ENCODE assay signal across 1 cellular context in the genomic region with DNA sequence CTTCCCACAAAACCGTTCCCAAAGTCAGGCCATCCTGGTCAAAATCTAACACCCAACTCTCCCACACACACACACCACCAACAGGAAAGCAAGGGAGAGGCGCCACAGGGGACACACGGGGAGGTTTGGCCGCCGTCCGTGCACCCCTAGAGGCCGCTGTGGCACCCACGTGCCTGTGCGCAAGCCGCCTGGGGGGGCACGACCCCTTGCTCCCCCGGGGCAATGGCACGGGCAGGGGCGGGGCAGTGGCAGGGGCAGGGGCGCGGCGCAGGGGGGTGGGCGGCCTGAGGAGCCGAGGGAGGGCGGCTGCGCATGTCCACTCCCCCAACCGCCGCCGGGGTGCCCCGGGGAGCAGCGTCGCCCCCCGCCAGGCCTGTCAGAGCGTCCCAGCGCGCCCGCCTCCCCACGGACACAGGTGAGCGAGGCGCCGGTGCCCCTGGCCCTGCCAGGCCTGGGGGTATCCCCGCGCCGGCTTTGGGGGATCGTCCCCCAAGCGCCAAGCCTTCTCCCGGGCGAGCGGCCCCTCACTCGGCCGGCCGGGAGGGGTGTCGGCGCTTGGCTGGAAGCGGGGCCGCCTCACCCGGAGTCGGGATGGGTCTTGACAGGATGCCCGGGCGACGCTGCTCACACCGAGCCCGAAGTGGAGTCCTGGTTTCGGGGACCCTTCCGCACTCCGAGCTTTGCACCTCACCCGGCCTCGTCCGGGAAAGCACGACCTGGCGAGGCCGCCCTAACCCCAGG.
TF ChIP-seq lines count a peak whose summit lies in the region.

A gene with protein sequence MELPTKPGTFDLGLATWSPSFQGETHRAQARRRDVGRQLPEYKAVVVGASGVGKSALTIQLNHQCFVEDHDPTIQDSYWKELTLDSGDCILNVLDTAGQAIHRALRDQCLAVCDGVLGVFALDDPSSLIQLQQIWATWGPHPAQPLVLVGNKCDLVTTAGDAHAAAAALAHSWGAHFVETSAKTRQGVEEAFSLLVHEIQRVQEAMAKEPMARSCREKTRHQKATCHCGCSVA (plus strand): TSS at position 379 of the 741 bp plus-strand sequence. CDS start 2,611 bp downstream, outside the sequence.

TF ChIP-seq in K562, 482 proteins besides CTCF, POLR2A, EP300 and RAD21 (continued from another document):
- TF ChIP-seq, protein P1, sequence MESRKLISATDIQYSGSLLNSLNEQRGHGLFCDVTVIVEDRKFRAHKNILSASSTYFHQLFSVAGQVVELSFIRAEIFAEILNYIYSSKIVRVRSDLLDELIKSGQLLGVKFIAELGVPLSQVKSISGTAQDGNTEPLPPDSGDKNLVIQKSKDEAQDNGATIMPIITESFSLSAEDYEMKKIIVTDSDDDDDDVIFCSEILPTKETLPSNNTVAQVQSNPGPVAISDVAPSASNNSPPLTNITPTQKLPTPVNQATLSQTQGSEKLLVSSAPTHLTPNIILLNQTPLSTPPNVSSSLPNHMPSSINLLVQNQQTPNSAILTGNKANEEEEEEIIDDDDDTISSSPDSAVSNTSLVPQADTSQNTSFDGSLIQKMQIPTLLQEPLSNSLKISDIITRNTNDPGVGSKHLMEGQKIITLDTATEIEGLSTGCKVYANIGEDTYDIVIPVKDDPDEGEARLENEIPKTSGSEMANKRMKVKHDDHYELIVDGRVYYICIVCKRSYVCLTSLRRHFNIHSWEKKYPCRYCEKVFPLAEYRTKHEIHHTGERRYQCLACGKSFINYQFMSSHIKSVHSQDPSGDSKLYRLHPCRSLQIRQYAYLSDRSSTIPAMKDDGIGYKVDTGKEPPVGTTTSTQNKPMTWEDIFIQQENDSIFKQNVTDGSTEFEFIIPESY (CRISPR knock-in tag; IDR thresholded peaks at IDR 0.05) = peak; percentile 71
- TF ChIP-seq, protein P2, sequence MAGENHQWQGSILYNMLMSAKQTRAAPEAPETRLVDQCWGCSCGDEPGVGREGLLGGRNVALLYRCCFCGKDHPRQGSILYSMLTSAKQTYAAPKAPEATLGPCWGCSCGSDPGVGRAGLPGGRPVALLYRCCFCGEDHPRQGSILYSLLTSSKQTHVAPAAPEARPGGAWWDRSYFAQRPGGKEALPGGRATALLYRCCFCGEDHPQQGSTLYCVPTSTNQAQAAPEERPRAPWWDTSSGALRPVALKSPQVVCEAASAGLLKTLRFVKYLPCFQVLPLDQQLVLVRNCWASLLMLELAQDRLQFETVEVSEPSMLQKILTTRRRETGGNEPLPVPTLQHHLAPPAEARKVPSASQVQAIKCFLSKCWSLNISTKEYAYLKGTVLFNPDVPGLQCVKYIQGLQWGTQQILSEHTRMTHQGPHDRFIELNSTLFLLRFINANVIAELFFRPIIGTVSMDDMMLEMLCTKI (IDR thresholded peaks at IDR 0.05; ENCODE audit: partially characterized antibody) = no peak
